ENCODE assay signal across 22 cellular contexts in the genomic region with DNA sequence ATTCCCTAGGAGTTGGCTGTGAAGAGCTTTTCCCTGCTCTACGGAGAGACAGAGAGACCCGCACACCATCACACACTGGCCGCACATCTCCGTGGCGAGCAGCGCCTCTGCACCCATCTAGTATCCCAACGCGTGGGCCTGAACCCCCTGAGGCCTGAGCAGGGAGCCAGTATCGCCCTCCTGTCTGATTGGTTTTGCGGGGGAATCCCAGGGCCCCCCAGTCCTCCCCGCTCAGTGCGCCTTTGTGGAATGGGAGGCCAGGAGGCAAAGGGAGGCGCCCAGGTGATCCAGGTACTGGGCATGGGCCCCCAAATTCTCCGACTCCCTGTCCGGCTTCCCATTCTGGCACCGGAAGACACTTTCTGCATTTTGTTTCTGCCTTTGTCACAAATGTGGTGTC.
"Had no signal": no experiment of that assay in that cellular context is flagged by ENCODE, and none has a peak within 500 bp of the region (broad histone marks: within the 10 kb centered on the region; RNA-seq: fewer than 3 reads in every experiment).

No MANE protein-coding gene starts in this region.

- ATAC-seq: K562 had no signal

- H3K9ac ChIP-seq: KMS-11 had no signal

- H3K36me3 ChIP-seq: SJSA1 had no signal

- H3K27me3 ChIP-seq: SJSA1 had no signal

- H3K4me2 ChIP-seq: KMS-11 had no signal

- H3K27ac ChIP-seq: HL-60, KMS-11, SJSA1, SK-N-MC had no signal

- H3K4me1 ChIP-seq: SJSA1 had no signal

- H3K4me3 ChIP-seq: K562, SJSA1, SK-N-MC had no signal

- DNase-seq: Kasumi-1, MV-4-11, NCI-H1048, NCI-H1105, NCI-H1417, NCI-H1436 treated with DMSO at 0.1 percent for 48 hours, NCI-H1694, NCI-H187 treated with DMSO at 0.1 percent for 48 hours, NCI-H2029 treated with DMSO at 0.1 percent for 48 hours, NCI-H226, NCI-H446, NCI-H510A, NCI-H69, NCI-H774, Right ventricle myocardium superior, RPMI8226, SIG-M5 had no signal
